Comparison of ENCODE assay signal across 1 cellular context in the genomic region with DNA sequence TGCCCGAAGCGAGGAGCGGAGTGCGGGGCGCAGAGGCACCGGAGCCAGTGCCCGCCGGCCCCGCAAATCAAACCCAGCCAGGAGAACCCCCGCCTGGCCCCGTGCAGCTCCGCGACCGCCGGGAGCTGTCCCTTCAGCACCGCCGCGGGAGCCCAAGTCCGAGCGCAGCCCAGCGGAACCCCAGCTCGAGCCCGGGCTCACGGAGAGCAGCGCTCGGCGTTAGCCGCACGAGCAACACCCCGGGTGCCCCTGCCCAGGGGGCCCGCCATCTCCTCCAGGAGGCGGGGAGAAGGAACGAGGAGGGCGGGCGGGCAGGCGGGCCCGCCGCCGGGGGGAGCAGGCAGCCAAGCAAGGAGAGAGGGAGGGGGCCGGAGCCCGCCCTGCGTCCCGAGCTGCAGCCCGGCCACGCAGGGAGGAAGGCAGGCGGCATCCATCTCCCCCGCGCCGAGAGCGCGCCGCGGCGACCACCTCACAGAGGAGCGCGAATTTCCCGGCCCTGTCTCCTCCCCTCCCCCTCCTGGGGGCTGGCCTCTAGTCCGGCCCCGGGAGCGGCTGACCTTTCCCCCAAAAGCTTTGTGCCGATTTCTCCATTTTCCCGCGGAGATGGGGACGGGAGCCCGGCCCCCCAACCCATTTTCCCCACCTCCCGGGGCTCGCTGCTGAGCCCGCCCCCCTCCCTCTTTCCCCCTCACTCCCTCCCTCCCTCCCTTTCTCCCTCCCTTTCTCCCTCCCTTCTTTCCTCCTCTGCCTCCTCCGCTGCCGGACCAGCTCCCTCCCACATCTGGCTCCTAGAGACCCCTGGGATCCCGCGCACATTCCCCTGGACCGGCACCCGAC.
TF ChIP-seq lines count a peak whose summit lies in the region.

No MANE protein-coding gene starts in this region.

TF ChIP-seq in HepG2, 621 proteins besides CTCF, POLR2A, EP300 and RAD21 (continued from another document and continues in another):
- TF ChIP-seq, protein P1, sequence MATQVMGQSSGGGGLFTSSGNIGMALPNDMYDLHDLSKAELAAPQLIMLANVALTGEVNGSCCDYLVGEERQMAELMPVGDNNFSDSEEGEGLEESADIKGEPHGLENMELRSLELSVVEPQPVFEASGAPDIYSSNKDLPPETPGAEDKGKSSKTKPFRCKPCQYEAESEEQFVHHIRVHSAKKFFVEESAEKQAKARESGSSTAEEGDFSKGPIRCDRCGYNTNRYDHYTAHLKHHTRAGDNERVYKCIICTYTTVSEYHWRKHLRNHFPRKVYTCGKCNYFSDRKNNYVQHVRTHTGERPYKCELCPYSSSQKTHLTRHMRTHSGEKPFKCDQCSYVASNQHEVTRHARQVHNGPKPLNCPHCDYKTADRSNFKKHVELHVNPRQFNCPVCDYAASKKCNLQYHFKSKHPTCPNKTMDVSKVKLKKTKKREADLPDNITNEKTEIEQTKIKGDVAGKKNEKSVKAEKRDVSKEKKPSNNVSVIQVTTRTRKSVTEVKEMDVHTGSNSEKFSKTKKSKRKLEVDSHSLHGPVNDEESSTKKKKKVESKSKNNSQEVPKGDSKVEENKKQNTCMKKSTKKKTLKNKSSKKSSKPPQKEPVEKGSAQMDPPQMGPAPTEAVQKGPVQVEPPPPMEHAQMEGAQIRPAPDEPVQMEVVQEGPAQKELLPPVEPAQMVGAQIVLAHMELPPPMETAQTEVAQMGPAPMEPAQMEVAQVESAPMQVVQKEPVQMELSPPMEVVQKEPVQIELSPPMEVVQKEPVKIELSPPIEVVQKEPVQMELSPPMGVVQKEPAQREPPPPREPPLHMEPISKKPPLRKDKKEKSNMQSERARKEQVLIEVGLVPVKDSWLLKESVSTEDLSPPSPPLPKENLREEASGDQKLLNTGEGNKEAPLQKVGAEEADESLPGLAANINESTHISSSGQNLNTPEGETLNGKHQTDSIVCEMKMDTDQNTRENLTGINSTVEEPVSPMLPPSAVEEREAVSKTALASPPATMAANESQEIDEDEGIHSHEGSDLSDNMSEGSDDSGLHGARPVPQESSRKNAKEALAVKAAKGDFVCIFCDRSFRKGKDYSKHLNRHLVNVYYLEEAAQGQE (IDR thresholded peaks at IDR 0.05; ENCODE audit: borderline replicate concordance in 1 of 2, low read depth in 1 of 2, low read length in 2 of 2): peak; percentile 74 to 96
- peak; percentile 56; the same call in 1 of the 2 replicates for TF ChIP-seq NKX3-1 (CRISPR knock-in tag; IDR thresholded peaks at IDR 0.05)
- 0 out of 2 replicates have a peak, but pooled peaks have one; percentile 49 for TF ChIP-seq ZNF124 (CRISPR knock-in tag; IDR thresholded peaks at IDR 0.05)
- TF ChIP-seq, protein P2, sequence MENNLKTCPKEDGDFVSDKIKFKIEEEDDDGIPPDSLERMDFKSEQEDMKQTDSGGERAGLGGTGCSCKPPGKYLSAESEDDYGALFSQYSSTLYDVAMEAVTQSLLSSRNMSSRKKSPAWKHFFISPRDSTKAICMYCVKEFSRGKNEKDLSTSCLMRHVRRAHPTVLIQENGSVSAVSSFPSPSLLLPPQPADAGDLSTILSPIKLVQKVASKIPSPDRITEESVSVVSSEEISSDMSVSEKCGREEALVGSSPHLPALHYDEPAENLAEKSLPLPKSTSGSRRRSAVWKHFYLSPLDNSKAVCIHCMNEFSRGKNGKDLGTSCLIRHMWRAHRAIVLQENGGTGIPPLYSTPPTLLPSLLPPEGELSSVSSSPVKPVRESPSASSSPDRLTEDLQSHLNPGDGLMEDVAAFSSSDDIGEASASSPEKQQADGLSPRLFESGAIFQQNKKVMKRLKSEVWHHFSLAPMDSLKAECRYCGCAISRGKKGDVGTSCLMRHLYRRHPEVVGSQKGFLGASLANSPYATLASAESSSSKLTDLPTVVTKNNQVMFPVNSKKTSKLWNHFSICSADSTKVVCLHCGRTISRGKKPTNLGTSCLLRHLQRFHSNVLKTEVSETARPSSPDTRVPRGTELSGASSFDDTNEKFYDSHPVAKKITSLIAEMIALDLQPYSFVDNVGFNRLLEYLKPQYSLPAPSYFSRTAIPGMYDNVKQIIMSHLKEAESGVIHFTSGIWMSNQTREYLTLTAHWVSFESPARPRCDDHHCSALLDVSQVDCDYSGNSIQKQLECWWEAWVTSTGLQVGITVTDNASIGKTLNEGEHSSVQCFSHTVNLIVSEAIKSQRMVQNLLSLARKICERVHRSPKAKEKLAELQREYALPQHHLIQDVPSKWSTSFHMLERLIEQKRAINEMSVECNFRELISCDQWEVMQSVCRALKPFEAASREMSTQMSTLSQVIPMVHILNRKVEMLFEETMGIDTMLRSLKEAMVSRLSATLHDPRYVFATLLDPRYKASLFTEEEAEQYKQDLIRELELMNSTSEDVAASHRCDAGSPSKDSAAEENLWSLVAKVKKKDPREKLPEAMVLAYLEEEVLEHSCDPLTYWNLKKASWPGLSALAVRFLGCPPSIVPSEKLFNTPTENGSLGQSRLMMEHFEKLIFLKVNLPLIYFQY (CRISPR knock-in tag; IDR thresholded peaks at IDR 0.05; ENCODE audit: borderline replicate concordance): 0 out of 2 replicates have a peak, but pooled peaks have one; percentile 30
- TF ChIP-seq SIN3B (IDR thresholded peaks at IDR 0.05; ENCODE audit: low read length): no peak
- TF ChIP-seq, protein P3, sequence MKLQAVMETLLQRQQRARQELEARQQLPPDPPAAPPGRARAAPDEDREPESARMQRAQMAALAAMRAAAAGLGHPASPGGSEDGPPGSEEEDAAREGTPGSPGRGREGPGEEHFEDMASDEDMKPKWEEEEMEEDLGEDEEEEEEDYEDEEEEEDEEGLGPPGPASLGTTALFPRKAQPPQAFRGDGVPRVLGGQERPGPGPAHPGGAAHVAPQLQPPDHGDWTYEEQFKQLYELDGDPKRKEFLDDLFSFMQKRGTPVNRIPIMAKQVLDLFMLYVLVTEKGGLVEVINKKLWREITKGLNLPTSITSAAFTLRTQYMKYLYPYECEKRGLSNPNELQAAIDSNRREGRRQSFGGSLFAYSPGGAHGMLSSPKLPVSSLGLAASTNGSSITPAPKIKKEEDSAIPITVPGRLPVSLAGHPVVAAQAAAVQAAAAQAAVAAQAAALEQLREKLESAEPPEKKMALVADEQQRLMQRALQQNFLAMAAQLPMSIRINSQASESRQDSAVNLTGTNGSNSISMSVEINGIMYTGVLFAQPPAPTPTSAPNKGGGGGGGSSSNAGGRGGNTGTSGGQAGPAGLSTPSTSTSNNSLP (IDR thresholded peaks at IDR 0.05; ENCODE audit: low read depth, low read length): no peak
- peak; percentile 53; the same call in 1 of the 3 replicates for TF ChIP-seq MXI1 (IDR thresholded peaks at IDR 0.05; ENCODE audit: borderline replicate concordance, low read depth, low read length)
- TF ChIP-seq, protein P4, sequence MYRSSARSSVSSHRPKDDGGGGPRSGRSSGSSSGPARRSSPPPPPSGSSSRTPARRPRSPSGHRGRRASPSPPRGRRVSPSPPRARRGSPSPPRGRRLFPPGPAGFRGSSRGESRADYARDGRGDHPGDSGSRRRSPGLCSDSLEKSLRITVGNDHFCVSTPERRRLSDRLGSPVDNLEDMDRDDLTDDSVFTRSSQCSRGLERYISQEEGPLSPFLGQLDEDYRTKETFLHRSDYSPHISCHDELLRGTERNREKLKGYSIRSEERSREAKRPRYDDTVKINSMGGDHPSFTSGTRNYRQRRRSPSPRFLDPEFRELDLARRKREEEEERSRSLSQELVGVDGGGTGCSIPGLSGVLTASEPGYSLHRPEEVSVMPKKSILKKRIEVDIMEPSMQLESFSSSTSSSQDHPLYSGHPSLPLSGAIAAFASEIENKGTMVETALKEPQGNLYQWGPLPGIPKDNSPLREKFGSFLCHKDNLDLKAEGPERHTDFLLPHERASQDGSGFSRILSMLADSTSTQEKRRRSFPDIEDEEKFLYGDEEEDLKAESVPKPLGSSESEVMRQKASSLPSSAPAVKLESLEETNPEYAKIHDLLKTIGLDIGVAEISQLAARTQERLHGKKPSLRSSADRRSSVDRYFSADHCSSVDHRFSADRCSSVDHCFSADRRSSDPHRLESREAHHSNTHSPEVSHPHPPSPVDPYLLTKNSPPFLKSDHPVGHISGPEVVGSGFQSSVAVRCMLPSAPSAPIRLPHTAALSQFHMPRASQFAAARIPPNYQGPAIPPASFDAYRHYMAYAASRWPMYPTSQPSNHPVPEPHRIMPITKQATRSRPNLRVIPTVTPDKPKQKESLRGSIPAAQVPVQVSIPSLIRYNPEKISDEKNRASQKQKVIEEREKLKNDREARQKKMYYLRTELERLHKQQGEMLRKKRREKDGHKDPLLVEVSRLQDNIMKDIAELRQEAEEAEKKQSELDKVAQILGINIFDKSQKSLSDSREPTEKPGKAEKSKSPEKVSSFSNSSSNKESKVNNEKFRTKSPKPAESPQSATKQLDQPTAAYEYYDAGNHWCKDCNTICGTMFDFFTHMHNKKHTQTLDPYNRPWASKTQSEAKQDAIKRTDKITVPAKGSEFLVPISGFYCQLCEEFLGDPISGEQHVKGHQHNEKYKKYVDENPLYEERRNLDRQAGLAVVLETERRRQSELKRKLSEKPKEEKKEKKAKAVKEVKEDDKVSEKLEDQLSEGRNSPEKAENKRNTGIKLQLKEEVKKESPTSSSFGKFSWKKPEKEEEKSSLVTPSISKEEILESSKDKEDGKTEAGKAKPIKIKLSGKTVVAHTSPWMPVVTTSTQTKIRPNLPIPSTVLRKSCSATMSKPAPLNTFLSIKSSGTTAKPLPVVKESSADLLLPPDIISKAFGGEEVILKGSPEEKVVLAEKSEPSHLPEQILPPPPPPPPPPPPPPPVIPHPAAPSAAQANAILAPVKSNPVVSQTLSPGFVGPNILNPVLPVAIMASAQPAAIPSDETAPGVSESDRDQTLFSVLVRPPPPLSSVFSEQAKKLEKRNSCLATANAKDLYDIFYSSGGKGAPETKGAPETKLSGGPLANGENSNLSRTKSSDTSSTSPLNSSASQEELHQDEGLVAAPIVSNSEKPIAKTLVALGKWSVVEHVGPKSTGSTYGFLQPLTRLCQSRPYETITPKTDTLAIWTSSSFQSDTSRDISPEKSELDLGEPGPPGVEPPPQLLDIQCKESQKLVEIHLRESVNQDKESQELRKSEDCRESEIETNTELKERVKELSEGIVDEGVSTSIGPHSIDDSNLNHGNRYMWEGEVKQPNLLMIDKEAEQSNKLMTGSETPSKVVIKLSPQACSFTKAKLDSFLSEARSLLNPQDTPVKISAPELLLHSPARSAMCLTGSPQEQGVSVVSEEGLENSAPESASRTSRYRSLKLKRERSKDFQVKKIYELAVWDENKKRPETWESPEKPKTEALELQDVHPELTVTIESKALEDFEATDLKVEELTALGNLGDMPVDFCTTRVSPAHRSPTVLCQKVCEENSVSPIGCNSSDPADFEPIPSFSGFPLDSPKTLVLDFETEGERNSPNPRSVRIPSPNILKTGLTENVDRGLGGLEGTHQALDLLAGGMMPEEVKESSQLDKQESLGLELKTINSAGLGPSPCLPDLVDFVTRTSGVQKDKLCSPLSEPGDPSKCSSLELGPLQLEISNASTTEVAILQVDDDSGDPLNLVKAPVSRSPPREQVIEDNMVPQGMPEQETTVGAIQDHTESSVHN (CRISPR knock-in tag; IDR thresholded peaks at IDR 0.05): no peak
- 0 out of 2 replicates have a peak, but pooled peaks have one; percentile 48 for TF ChIP-seq ARNT2 (CRISPR knock-in tag; IDR thresholded peaks at IDR 0.05; ENCODE audit: low read depth)
- no peak for TF ChIP-seq RNF2 (conservative IDR thresholded peaks at IDR 0.05; ENCODE audit: low read depth)
- TF ChIP-seq, protein P5, sequence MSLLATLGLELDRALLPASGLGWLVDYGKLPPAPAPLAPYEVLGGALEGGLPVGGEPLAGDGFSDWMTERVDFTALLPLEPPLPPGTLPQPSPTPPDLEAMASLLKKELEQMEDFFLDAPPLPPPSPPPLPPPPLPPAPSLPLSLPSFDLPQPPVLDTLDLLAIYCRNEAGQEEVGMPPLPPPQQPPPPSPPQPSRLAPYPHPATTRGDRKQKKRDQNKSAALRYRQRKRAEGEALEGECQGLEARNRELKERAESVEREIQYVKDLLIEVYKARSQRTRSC (CRISPR knock-in tag; IDR thresholded peaks at IDR 0.05; ENCODE audit: low read depth): no peak
- TF ChIP-seq ZGPAT (CRISPR knock-in tag; IDR thresholded peaks at IDR 0.05): peak; percentile 39; the same call in 1 of the 2 replicates
- no peak for TF ChIP-seq SOX13 (IDR thresholded peaks at IDR 0.05)
- 0 out of 4 replicates have a peak, but pooled peaks of 1 of the 2 experiments have one; percentile 11 for TF ChIP-seq SOX13 (CRISPR knock-in tag; conservative IDR thresholded peaks at IDR 0.05 in 1 of 2, IDR thresholded peaks at IDR 0.05 in 1 of 2)
- TF ChIP-seq, protein P6, sequence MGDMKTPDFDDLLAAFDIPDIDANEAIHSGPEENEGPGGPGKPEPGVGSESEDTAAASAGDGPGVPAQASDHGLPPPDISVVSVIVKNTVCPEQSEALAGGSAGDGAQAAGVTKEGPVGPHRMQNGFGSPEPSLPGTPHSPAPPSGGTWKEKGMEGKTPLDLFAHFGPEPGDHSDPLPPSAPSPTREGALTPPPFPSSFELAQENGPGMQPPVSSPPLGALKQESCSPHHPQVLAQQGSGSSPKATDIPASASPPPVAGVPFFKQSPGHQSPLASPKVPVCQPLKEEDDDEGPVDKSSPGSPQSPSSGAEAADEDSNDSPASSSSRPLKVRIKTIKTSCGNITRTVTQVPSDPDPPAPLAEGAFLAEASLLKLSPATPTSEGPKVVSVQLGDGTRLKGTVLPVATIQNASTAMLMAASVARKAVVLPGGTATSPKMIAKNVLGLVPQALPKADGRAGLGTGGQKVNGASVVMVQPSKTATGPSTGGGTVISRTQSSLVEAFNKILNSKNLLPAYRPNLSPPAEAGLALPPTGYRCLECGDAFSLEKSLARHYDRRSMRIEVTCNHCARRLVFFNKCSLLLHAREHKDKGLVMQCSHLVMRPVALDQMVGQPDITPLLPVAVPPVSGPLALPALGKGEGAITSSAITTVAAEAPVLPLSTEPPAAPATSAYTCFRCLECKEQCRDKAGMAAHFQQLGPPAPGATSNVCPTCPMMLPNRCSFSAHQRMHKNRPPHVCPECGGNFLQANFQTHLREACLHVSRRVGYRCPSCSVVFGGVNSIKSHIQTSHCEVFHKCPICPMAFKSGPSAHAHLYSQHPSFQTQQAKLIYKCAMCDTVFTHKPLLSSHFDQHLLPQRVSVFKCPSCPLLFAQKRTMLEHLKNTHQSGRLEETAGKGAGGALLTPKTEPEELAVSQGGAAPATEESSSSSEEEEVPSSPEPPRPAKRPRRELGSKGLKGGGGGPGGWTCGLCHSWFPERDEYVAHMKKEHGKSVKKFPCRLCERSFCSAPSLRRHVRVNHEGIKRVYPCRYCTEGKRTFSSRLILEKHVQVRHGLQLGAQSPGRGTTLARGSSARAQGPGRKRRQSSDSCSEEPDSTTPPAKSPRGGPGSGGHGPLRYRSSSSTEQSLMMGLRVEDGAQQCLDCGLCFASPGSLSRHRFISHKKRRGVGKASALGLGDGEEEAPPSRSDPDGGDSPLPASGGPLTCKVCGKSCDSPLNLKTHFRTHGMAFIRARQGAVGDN (CRISPR knock-in tag; IDR thresholded peaks at IDR 0.05): peak; percentile 33
- no peak for TF ChIP-seq JUND (CRISPR knock-in tag; IDR thresholded peaks at IDR 0.05)
- 0 out of 2 replicates have a peak, but pooled peaks have one; percentile 44 for TF ChIP-seq GPN1 (CRISPR knock-in tag; IDR thresholded peaks at IDR 0.05; ENCODE audit: borderline replicate concordance)
